ENCODE assay signal across 10 cellular contexts in genomic region chr10:84204122-84204521, GRCh38. TPM values are rescaled to one million over a fixed set of nuclear protein-coding genes. Genes with fewer than 3 reads are reported as not detected.
A peak's percentile ranks its signal among the peaks of the same experiment; 100 is the strongest.
DNase-seq lines count a peak whose midpoint lies in the region; ATAC-seq and TF ChIP-seq lines count a peak whose summit lies in the region.
"Had no signal": no experiment of that assay in that cellular context is flagged by ENCODE, and none has a peak within 500 bp of the region (broad histone marks: within the 10 kb centered on the region; RNA-seq: fewer than 3 reads in every experiment).

No MANE protein-coding gene starts in this region.

- no peaks in the 10 kb centered on the region for H3K36me3 Mint-ChIP-seq in Caco-2 (ENCODE audit: insufficient read depth, unreplicated experiment)
- H3K36me3 Mint-ChIP-seq: activated naive CD8-positive, alpha-beta T cell treated with anti-CD3 and anti-CD28 coated beads, Interleukin-2, amount 10 ng/mL, durations not matched to agents 7 days and 5 days had no signal

- H3K4me3 ChIP-seq in Caco-2 (ENCODE audit: low read depth, low read length): no peak overlapping the region
- no peak overlapping the region for H3K4me3 ChIP-seq in LNCaP clone FGC (ENCODE audit: low read depth, low read length)
- H3K4me3 ChIP-seq in fibroblast of pulmonary artery (replicated peaks; ENCODE audit: low read depth, low read length): no peak overlapping the region
- no peak overlapping the region for H3K4me3 ChIP-seq in lower leg skin (ENCODE audit: low read depth, poor library complexity, severe bottlenecking)

- TF ChIP-seq POLR2A in lower leg skin (IDR thresholded peaks at IDR 0.05): no peak

- H3K4me1 Mint-ChIP-seq in Caco-2 (ENCODE audit: low read depth, unreplicated experiment): no peaks in the 10 kb centered on the region

- WGBS in lower leg skin, 2 donors: 82 to 95% methylated on average over 3 to 4 of the region's 4 CpGs

- no TSS peak for BruUV-seq in Caco-2 (replicated peaks; lab: Mats Ljungman, UMichigan)

- H3K27ac Mint-ChIP-seq in Caco-2 (ENCODE audit: unreplicated experiment): no peak overlapping the region
- H3K27ac Mint-ChIP-seq: activated naive CD8-positive, alpha-beta T cell treated with anti-CD3 and anti-CD28 coated beads, Interleukin-2, amount 10 ng/mL, durations not matched to agents 7 days and 5 days had no signal

- H3K9me3 Mint-ChIP-seq in Caco-2 (ENCODE audit: unreplicated experiment): no peaks in the 10 kb centered on the region
- H3K9me3 Mint-ChIP-seq: activated naive CD8-positive, alpha-beta T cell treated with anti-CD3 and anti-CD28 coated beads, Interleukin-2, amount 10 ng/mL, durations not matched to agents 7 days and 5 days had no signal

- intact Hi-C loops in Caco-2 (cut with micrococcal nuclease; ENCODE audit: unreplicated experiment) (no loop called here), lower leg skin (cut with DNase I; ENCODE audit: low total_unique reads) (loop anchor here (5.0 kb wide), 1 partner anchor 52 kb away; no protein-coding TSS in a partner anchor)

- no peaks in the 10 kb centered on the region for H3K4me1 ChIP-seq in Caco-2
- H3K4me1 ChIP-seq: parathyroid adenoma had no signal

- no peaks in the 10 kb centered on the region; the same call in 1 of the 2 replicates for H3K27me3 ChIP-seq in Caco-2 (replicated peaks; ENCODE audit: control insufficient read depth, insufficient read depth, low read length)

- peaks cover 30% of the 10 kb centered on the region for H3K27me3 Mint-ChIP-seq in Caco-2 (ENCODE audit: insufficient read depth, unreplicated experiment)

- no peaks in the 10 kb centered on the region for H3K9me3 ChIP-seq in Caco-2

- ATAC-seq in GM21360 (IDR thresholded peaks at IDR 0.05; ENCODE audit: unreplicated experiment) (peak; percentile 67), HG03139 (IDR thresholded peaks at IDR 0.05; ENCODE audit: unreplicated experiment) (no peak)

- CTCF ChIA-PET in Caco-2 (lab: Charles Lee): no interaction called here

- peak; percentile 7 to 25 for TF ChIP-seq CTCF in Caco-2 (IDR thresholded peaks at IDR 0.05; ENCODE audit: insufficient read depth in 1 of 2, low read depth in 1 of 2, low read length in 1 of 2, severe bottlenecking in 1 of 2, unreplicated experiment in 1 of 2)
- TF ChIP-seq CTCF in LNCaP clone FGC (IDR thresholded peaks at IDR 0.05; ENCODE audit: control insufficient read depth, extremely low read depth, insufficient read depth): peak; percentile 59
- TF ChIP-seq CTCF in fibroblast of pulmonary artery (IDR thresholded peaks at IDR 0.05; ENCODE audit: low read length, missing control alignments): peak; percentile 28
- no peak for TF ChIP-seq CTCF in lower leg skin (IDR thresholded peaks at IDR 0.05)

- no peaks in the 10 kb centered on the region for H3K36me3 ChIP-seq in Caco-2 (ENCODE audit: control insufficient read depth, insufficient read depth, low read length)

- POLR2A ChIA-PET in Caco-2 (lab: Charles Lee): no interaction called here

- DNase-seq in Caco-2 (no peak), LNCaP clone FGC (ENCODE audit: low read depth) (no peak), fibroblast of pulmonary artery (ENCODE audit: low read depth) (no peak), C1 segment of cervical spinal cord (lab: John Stamatoyannopoulos, UW) (no peak), lower leg skin (ENCODE audit: low spot score in 2 of 2) (no peak)
- DNase-seq in activated CD8-positive, alpha-beta memory T cell treated with anti-CD3 and anti-CD28 coated beads, Interleukin-2, amount 50 U/mL, for 48 hours: no peak
- DNase-seq: activated naive CD8-positive, alpha-beta T cell treated with anti-CD3 and anti-CD28 coated beads, Interleukin-2, amount 10 ng/mL, durations not matched to agents 7 days and 5 days had no signal

- H3K4me3 Mint-ChIP-seq in Caco-2 (ENCODE audit: unreplicated experiment): no peak overlapping the region
- H3K4me3 Mint-ChIP-seq: activated naive CD8-positive, alpha-beta T cell treated with anti-CD3 and anti-CD28 coated beads, Interleukin-2, amount 10 ng/mL, durations not matched to agents 7 days and 5 days had no signal

RNA-seq across cellular contexts. Expression of gene CDHR1, which starts 9.8 kb away (rescaled TPM):
- total RNA-seq in Caco-2 (2022) (0.21 TPM in 1 of 2 replicates, not detected in the other), lower leg skin (100 to 1,000 TPM in 2 of 4 donors, 10 to 100 TPM in 2; 68.5 to 126 (median 101) TPM)

RNA-seq across cellular contexts. Expression of gene LRIT2, which starts 21.2 kb away (rescaled TPM):
- total RNA-seq in Caco-2 (2022) (not detected in 2 replicates), lower leg skin (under 1 TPM in 1 of 4 donors, not detected in 3; 0.23 TPM)
- total RNA-seq: activated naive CD8-positive, alpha-beta T cell treated with anti-CD3 and anti-CD28 coated beads, Interleukin-2, amount 10 ng/mL, durations not matched to agents 7 days and 5 days had no signal

RNA-seq across cellular contexts. Expression of gene GPR15LG, which starts 30.5 kb away (rescaled TPM):
- total RNA-seq in Caco-2 (2022): not detected in 2 replicates
- total RNA-seq in lower leg skin: 10 to 100 TPM; 10.3 to 25.8 (median 19.7) TPM
- total RNA-seq: activated naive CD8-positive, alpha-beta T cell treated with anti-CD3 and anti-CD28 coated beads, Interleukin-2, amount 10 ng/mL, durations not matched to agents 7 days and 5 days had no signal

RNA-seq across cellular contexts. Expression of gene LRIT1, which starts 37.2 kb away (rescaled TPM):
- total RNA-seq in Caco-2 (2022) (not detected in 2 replicates), lower leg skin (under 1 TPM in 1 of 4 donors, not detected in 3; 0.19 TPM)
- total RNA-seq: activated naive CD8-positive, alpha-beta T cell treated with anti-CD3 and anti-CD28 coated beads, Interleukin-2, amount 10 ng/mL, durations not matched to agents 7 days and 5 days had no signal

RNA-seq across cellular contexts. Expression of gene RGR, which starts 40.7 kb away (rescaled TPM):
- total RNA-seq in Caco-2 (2022) (not detected in 2 replicates), lower leg skin (under 1 TPM in 1 of 4 donors, not detected in 3; 0.08 TPM)
- total RNA-seq: activated naive CD8-positive, alpha-beta T cell treated with anti-CD3 and anti-CD28 coated beads, Interleukin-2, amount 10 ng/mL, durations not matched to agents 7 days and 5 days had no signal

Comparison
In these comparisons a context has a peak if more than half of its experiments do, and no peak if none do; other contexts are left out.
1. CTCF ChIP-seq: peak in Caco-2 (2 of 2), LNCaP clone FGC (single experiment) and fibroblast of pulmonary artery (single experiment); none in lower leg skin (0 of 3).
2. RNA of gene CDHR1, which starts 9.8 kb away (total RNA-seq): 68.5 to 126 TPM in lower leg skin; 0.21 TPM in Caco-2; every median in the first group is over 10 times any median in the second.
3. RNA of gene GPR15LG, which starts 30.5 kb away (total RNA-seq): 10.3 to 25.8 TPM in lower leg skin; not detected in Caco-2; every median in the first group is over 10 times any median in the second.